20 cellular contexts compared by ENCODE assay signal in genomic region chr11:2755071-2755470, GRCh38. TPM values are rescaled to one million over a fixed set of nuclear protein-coding genes. Genes with fewer than 3 reads are reported as not detected.
DNase-seq lines count a peak whose midpoint lies in the region; ATAC-seq and TF ChIP-seq lines count a peak whose summit lies in the region.
"Had no signal": no experiment of that assay in that cellular context is flagged by ENCODE, and none has a peak within 500 bp of the region (broad histone marks: within the 10 kb centered on the region; RNA-seq: fewer than 3 reads in every experiment).

No MANE protein-coding gene starts in this region.

- H3K27ac ChIP-seq in BLaER1 (no peak overlapping the region), IMR-90 (ENCODE audit: insufficient read depth, low read length) (no peak overlapping the region), spleen (no peak overlapping the region)
- H3K27ac ChIP-seq: BLaER1 treated with 17β-estradiol and CSF1 and Interleukin-3, amounts not matched to agents 10 nM and 100 nM; C4-2B had no signal

- no peak overlapping the region for H2AK5ac ChIP-seq in IMR-90 (ENCODE audit: low read depth, low read length)

- WGBS in IMR-90 (ENCODE audit: extremely low coverage in 2 of 2, insufficient read length in 1 of 2), 2 experiments: no CpG with 5 or more reads among the region's 8 CpGs
- WGBS in spleen, 5 donors: 62 to 87% (median 69%) methylated on average over 8 of the region's 8 CpGs

- H2AFZ ChIP-seq in IMR-90 (replicated peaks; ENCODE audit: low read length, poor library complexity): no peak overlapping the region

- H4K20me1 ChIP-seq in BLaER1: no peaks in the 10 kb centered on the region
- H4K20me1 ChIP-seq in IMR-90 (ENCODE audit: insufficient read depth, low read length): no peaks in the 10 kb centered on the region
- H4K20me1 ChIP-seq: BLaER1 treated with 17β-estradiol and CSF1 and Interleukin-3, amounts not matched to agents 10 nM and 100 nM had no signal

- H3K4me3 ChIP-seq in BLaER1 (no peak overlapping the region), IMR-90 (ENCODE audit: insufficient read depth, low read depth, low read length) (no peak overlapping the region), spleen (no peak overlapping the region)
- H3K4me3 ChIP-seq: BLaER1 treated with 17β-estradiol and CSF1 and Interleukin-3, amounts not matched to agents 10 nM and 100 nM; GM12878 had no signal

- no peak overlapping the region for H3K14ac ChIP-seq in IMR-90 (replicated peaks; ENCODE audit: low read depth, low read length)

- no peak overlapping the region for H3K18ac ChIP-seq in IMR-90 (ENCODE audit: low read depth, low read length)

- H3K9me1 ChIP-seq in IMR-90 (ENCODE audit: insufficient read depth, low read length): no peaks in the 10 kb centered on the region

- no peak overlapping the region for H3K27ac Mint-ChIP-seq in WTC11
- H3K27ac Mint-ChIP-seq: CD4-positive, alpha-beta T cell; CD8-positive, alpha-beta T cell had no signal

- no peaks in the 10 kb centered on the region for H3K4me1 Mint-ChIP-seq in WTC11

- BruUV-seq in IMR-90 (replicated peaks; lab: Mats Ljungman, UMichigan): no TSS peak

- intact Hi-C loops in IMR-90 (cut with micrococcal nuclease) (no loop called here), spleen (cut with DNase I; ENCODE audit: low total_unique reads) (no loop called here)

- H4K5ac ChIP-seq in IMR-90 (ENCODE audit: low read depth, low read length): no peak overlapping the region

- H2AK9ac ChIP-seq in IMR-90 (replicated peaks; ENCODE audit: low read depth, low read length, poor library complexity): peak overlapping the region; percentile 65

- POLR2A ChIA-PET in IMR-90 (lab: Charles Lee; ENCODE audit: unreplicated experiment) (no interaction called here), WTC11 (lab: Charles Lee) (no interaction called here)

- H3K36me3 ChIP-seq in BLaER1: no peaks in the 10 kb centered on the region
- no peaks in the 10 kb centered on the region for H3K36me3 ChIP-seq in IMR-90 (ENCODE audit: control insufficient read depth, insufficient read depth, low read length)
- H3K36me3 ChIP-seq in spleen: no peaks in the 10 kb centered on the region
- H3K36me3 ChIP-seq: BE2C; BLaER1 treated with 17β-estradiol and CSF1 and Interleukin-3, amounts not matched to agents 10 nM and 100 nM had no signal

- no peak overlapping the region for H4K91ac ChIP-seq in IMR-90 (ENCODE audit: insufficient read depth, low read depth, low read length)

- H3K9me3 Mint-ChIP-seq in WTC11: peaks cover 36% of the 10 kb centered on the region
- H3K9me3 Mint-ChIP-seq: CD8-positive, alpha-beta T cell had no signal

- no peak overlapping the region for H2BK5ac ChIP-seq in IMR-90 (ENCODE audit: low read depth, low read length, poor library complexity, severe bottlenecking)

- TF ChIP-seq CTCF in IMR-90 (conservative IDR thresholded peaks at IDR 0.05; ENCODE audit: low read depth, low read length) (no peak), spleen (IDR thresholded peaks at IDR 0.05 in 8 of 11, conservative IDR thresholded peaks at IDR 0.05 in 3 of 11) (no peak), WTC11 (IDR thresholded peaks at IDR 0.05) (no peak)

- H3K27me3 Mint-ChIP-seq in WTC11 (ENCODE audit: low read depth): peaks cover 92% of the 10 kb centered on the region
- H3K27me3 Mint-ChIP-seq: CD4-positive, alpha-beta T cell had no signal

- peaks cover 2% of the 10 kb centered on the region; the same call in 1 of the 2 replicates for H3K36me3 Mint-ChIP-seq in WTC11

- H3K9ac ChIP-seq in BLaER1 (no peak overlapping the region), IMR-90 (ENCODE audit: low read depth, low read length) (no peak overlapping the region)
- H3K9ac ChIP-seq: BLaER1 treated with 17β-estradiol and CSF1 and Interleukin-3, amounts not matched to agents 10 nM and 100 nM had no signal

- no peak for TF ChIP-seq RAD21 in IMR-90 (IDR thresholded peaks at IDR 0.05; ENCODE audit: low read length)

- ATAC-seq in IMR-90 (ENCODE audit: low read depth) (no peak), WTC11 (no peak)
- ATAC-seq: CD8-positive, alpha-beta T cell; GM12878 had no signal

- H3K9me3 ChIP-seq in BLaER1: peaks cover 27% of the 10 kb centered on the region
- peaks cover 1% of the 10 kb centered on the region; the same call in 1 of the 2 replicates for H3K9me3 ChIP-seq in IMR-90 (ENCODE audit: control insufficient read depth, insufficient read depth, low read length)
- peaks cover 0 to 21% (median 8%) of the 10 kb centered on the region in 8 donors for H3K9me3 ChIP-seq in spleen
- H3K9me3 ChIP-seq: BE2C had no signal

- CTCF ChIA-PET in IMR-90 (lab: Yijun Ruan, JAX) (no interaction called here), WTC11 (lab: Charles Lee) (no interaction called here)

- H2BK15ac ChIP-seq in IMR-90 (ENCODE audit: low read depth, low read length): no peak overlapping the region

- H3K4me2 ChIP-seq in BLaER1: 0 out of 2 replicates have a peak overlapping the region, but pooled peaks have one; percentile 4
- no peak overlapping the region for H3K4me2 ChIP-seq in IMR-90 (ENCODE audit: low read depth, low read length)

- H3K4me3 Mint-ChIP-seq in WTC11: no peak overlapping the region
- H3K4me3 Mint-ChIP-seq: CD4-positive, alpha-beta T cell; CD8-positive, alpha-beta T cell had no signal

- no peak overlapping the region for H2BK20ac ChIP-seq in IMR-90 (ENCODE audit: low read depth, low read length)

- no peak overlapping the region for H3K4ac ChIP-seq in IMR-90 (ENCODE audit: low read depth, low read length)

- H3K4me1 ChIP-seq in BLaER1 (peaks cover 29% of the 10 kb centered on the region), IMR-90 (ENCODE audit: control insufficient read depth, insufficient read depth, low read length) (no peaks in the 10 kb centered on the region), spleen (no peaks in the 10 kb centered on the region)

- DNase-seq in IMR-90 (no peak), spleen (peak; percentile 12), WTC11 (ENCODE audit: low spot score) (no peak), NCI-H187 treated with DMSO at 0.1 percent for 48 hours (lab: John Stamatoyannopoulos, UW) (no peak)
- DNase-seq: 8988T; ACHN; BE2C; Caco-2; Calu3; CD8-positive, alpha-beta T cell; DMS53; DMS79; DND-41; EL; GDM1 had no signal

- H3K23ac ChIP-seq in IMR-90 (ENCODE audit: low read depth, low read length): no peak overlapping the region

- no peaks in the 10 kb centered on the region for H3K79me1 ChIP-seq in IMR-90 (ENCODE audit: low read depth in 1 of 2, low read length in 2 of 2)

- H4K8ac ChIP-seq in IMR-90 (ENCODE audit: low read depth in 2 of 2, low read length in 2 of 2): no peak overlapping the region

- H3K27me3 ChIP-seq in BLaER1 (no peaks in the 10 kb centered on the region), IMR-90 (ENCODE audit: control insufficient read depth, insufficient read depth, low read length) (peaks cover 26% of the 10 kb centered on the region), spleen (replicated peaks in 1 of 7) (no peaks in the 10 kb centered on the region)
- H3K27me3 ChIP-seq: BE2C; BLaER1 treated with 17β-estradiol and CSF1 and Interleukin-3, amounts not matched to agents 10 nM and 100 nM had no signal

- no peak overlapping the region for H2BK120ac ChIP-seq in IMR-90 (ENCODE audit: low read depth, low read length)

- no peak overlapping the region for H3K56ac ChIP-seq in IMR-90 (ENCODE audit: extremely low read depth, insufficient read depth, low read length)

- dilution Hi-C loops in IMR-90 (cut with HindIII; ENCODE audit: low sequenced_read_pairs, unreplicated experiment): no loop called here

- in situ Hi-C loops in IMR-90 (cut with MboI; ENCODE audit: low sequenced_read_pairs): no loop called here

- TF ChIP-seq POLR2A in IMR-90 (IDR thresholded peaks at IDR 0.05; ENCODE audit: low read depth, low read length) (no peak), spleen (IDR thresholded peaks at IDR 0.05) (no peak)

TF ChIP-seq in IMR-90, 13 proteins besides CTCF, POLR2A, EP300 and RAD21 (continues in another document):
- TF ChIP-seq NFE2L2 (IDR thresholded peaks at IDR 0.05; ENCODE audit: low read depth, low read length): no peak
- no peak for TF ChIP-seq SMC3 (IDR thresholded peaks at IDR 0.05; ENCODE audit: low read depth, low read length)
- no peak for TF ChIP-seq CHD1 (IDR thresholded peaks at IDR 0.05; ENCODE audit: low read depth, low read length)
- no peak for TF ChIP-seq RFX5 (IDR thresholded peaks at IDR 0.05; ENCODE audit: low read depth, low read length)
- no peak for TF ChIP-seq MXI1 (IDR thresholded peaks at IDR 0.05; ENCODE audit: borderline replicate concordance, low read depth, low read length)
- no peak for TF ChIP-seq USF2 (IDR thresholded peaks at IDR 0.05; ENCODE audit: low read depth, low read length)
- TF ChIP-seq BHLHE40 (IDR thresholded peaks at IDR 0.05; ENCODE audit: low read depth, low read length): no peak

TF ChIP-seq in WTC11, 78 proteins besides CTCF, POLR2A, EP300 and RAD21 (continues in another document):
- TF ChIP-seq FOXJ3 (CRISPR knock-in tag; IDR thresholded peaks at IDR 0.05; ENCODE audit: borderline replicate concordance): no peak
- no peak for TF ChIP-seq ATF6 (CRISPR knock-in tag; IDR thresholded peaks at IDR 0.05)

RNA-seq across cellular contexts. Expression of gene KCNQ1OT1, which starts 55.3 kb away (rescaled TPM):
- total RNA-seq in IMR-90 (2012; rRNA removed): 1.9 and 2.0 TPM in 2 replicates
- polyA plus RNA-seq in IMR-90 (2012; rRNA removed): 0.11 and 0.14 TPM in 2 replicates
- under 0.01 TPM in 2 replicates for polyA plus RNA-seq in IMR-90 (2012; cell fraction: cytosol; rRNA removed)
- polyA plus RNA-seq in IMR-90 (2012; cell fraction: nucleus; rRNA removed; ENCODE audit: low replicate concordance): 0.57 and 1.3 TPM in 2 replicates
- 1 to 10 TPM in 6 of 7 donors, under 1 TPM in 1; 0.87 to 3.1 (median 2.1) TPM for total RNA-seq in spleen
- under 1 TPM; 0.02 to 0.16 (median 0.02) TPM for polyA plus RNA-seq in spleen
- 2.1 to 2.4 TPM (median 2.3 TPM) in 3 replicates for total RNA-seq in WTC11 (2021)
